Comparison of ENCODE assay signal across 19 cellular contexts in the genomic region with DNA sequence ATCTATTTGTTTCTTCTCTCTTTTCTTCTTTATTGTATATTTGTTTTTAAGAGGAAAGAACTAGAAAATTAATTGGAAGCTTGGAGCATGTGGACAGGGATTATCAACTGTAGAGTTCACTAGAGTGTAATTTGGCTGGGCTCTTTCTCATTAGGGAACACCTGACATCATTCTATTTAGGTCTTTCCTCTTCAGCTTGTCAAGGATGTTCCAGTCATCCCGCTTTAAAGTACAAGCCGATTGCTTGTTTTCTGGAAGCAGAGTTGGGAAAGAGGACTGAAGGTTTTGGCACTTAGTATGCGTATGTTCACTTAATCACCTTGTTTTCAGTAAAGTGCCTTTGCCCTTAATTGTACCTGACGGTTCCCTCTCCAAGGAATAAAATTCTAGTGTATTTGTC.
DNase-seq lines count a peak whose midpoint lies in the region; ATAC-seq and TF ChIP-seq lines count a peak whose summit lies in the region.
"Had no signal": no experiment of that assay in that cellular context is flagged by ENCODE, and none has a peak within 500 bp of the region (broad histone marks: within the 10 kb centered on the region; RNA-seq: fewer than 3 reads in every experiment).

No MANE protein-coding gene starts in this region.

- intact Hi-C loops in Right ventricle myocardium inferior (cut with DNase I), result no loop called here
- intact Hi-C loops in cardiac septum (cut with DNase I), result no loop called here
- intact Hi-C loops in heart right ventricle (cut with DNase I), result no loop called here

- no peak overlapping the region for H3K9ac ChIP-seq in subcutaneous abdominal adipose tissue (ENCODE audit: low read length in 5 of 5)
- H3K9ac ChIP-seq: GM23248 had no signal

- peaks cover 0 to 7% (median 0%) of the 10 kb centered on the region in 9 donors for H3K36me3 ChIP-seq in heart right ventricle
- H3K36me3 ChIP-seq in subcutaneous abdominal adipose tissue (ENCODE audit: control insufficient read depth in 5 of 5, insufficient read depth in 5 of 5, low read length in 5 of 5), result peaks cover 0 to 7% (median 6%) of the 10 kb centered on the region in 5 donors
- H3K36me3 ChIP-seq: BE2C, HAP-1 had no signal

- ATAC-seq in Right ventricle myocardium inferior, result peak; percentile 46
- peak in 6 of 8 donors; percentile 25 to 96 (median 70) for ATAC-seq in heart right ventricle
- ATAC-seq: HepG2 had no signal

- H3K4me3 ChIP-seq in heart right ventricle, result no peak overlapping the region
- H3K4me3 ChIP-seq in subcutaneous abdominal adipose tissue (ENCODE audit: low read depth in 1 of 5, low read length in 5 of 5), result no peak overlapping the region
- H3K4me3 ChIP-seq: GM23248, HAP-1 had no signal

- peak overlapping the region in 1 of 10 donors; percentile 7 for H3K27ac ChIP-seq in heart right ventricle
- H3K27ac ChIP-seq in subcutaneous abdominal adipose tissue (ENCODE audit: low read depth, low read length), result peak overlapping the region; percentile 44
- H3K27ac ChIP-seq: GM23248 had no signal

- in situ Hi-C loops in G401 (cut with HindIII; ENCODE audit: low sequenced_read_pairs), result no loop called here

- H3K9me3 ChIP-seq in heart right ventricle (peaks cover 0 to 20% (median 2%) of the 10 kb centered on the region in 11 donors), subcutaneous abdominal adipose tissue (ENCODE audit: control insufficient read depth in 5 of 5, low read length in 5 of 5) (peaks cover 0 to 15% (median 8%) of the 10 kb centered on the region in 5 donors)
- H3K9me3 ChIP-seq: BE2C, HAP-1 had no signal

- no peak for DNase-seq in Right ventricle myocardium inferior (ENCODE audit: missing footprints)
- DNase-seq in cardiac septum (ENCODE audit: low spot score), result no peak
- peak; percentile 21 for DNase-seq in G401 (ENCODE audit: low spot score)
- no peak for DNase-seq in heart right ventricle
- no peak for DNase-seq in RPMI8226
- DNase-seq: ACHN; BE2C; C1 segment of cervical spinal cord; CD4-positive, CD25-positive, alpha-beta regulatory T cell; CD8-positive, alpha-beta memory T cell; COR-L47; DMS 273 treated with DMSO at 0.1 percent for 48 hours; DMS53; DND-41; EL; GM23248 had no signal

- 36 to 49% methylated on average over 4 of the region's 4 CpGs for WGBS in heart right ventricle, 2 donors

- H3K27me3 ChIP-seq in heart right ventricle, result no peaks in the 10 kb centered on the region
- no peaks in the 10 kb centered on the region for H3K27me3 ChIP-seq in subcutaneous abdominal adipose tissue (ENCODE audit: control insufficient read depth in 5 of 5, insufficient read depth in 4 of 5, low read length in 5 of 5)
- H3K27me3 ChIP-seq: BE2C had no signal

- TF ChIP-seq CTCF in heart right ventricle (IDR thresholded peaks at IDR 0.05), result no peak

- peaks cover 0 to 16% (median 11%) of the 10 kb centered on the region in 9 donors for H3K4me1 ChIP-seq in heart right ventricle
- H3K4me1 ChIP-seq in subcutaneous abdominal adipose tissue (ENCODE audit: control insufficient read depth in 5 of 5, insufficient read depth in 5 of 5, low read length in 5 of 5), result peaks cover 0 to 16% (median 11%) of the 10 kb centered on the region in 5 donors
- H3K4me1 ChIP-seq: BE2C had no signal
